2 cellular contexts compared by ENCODE assay signal in the genomic region with DNA sequence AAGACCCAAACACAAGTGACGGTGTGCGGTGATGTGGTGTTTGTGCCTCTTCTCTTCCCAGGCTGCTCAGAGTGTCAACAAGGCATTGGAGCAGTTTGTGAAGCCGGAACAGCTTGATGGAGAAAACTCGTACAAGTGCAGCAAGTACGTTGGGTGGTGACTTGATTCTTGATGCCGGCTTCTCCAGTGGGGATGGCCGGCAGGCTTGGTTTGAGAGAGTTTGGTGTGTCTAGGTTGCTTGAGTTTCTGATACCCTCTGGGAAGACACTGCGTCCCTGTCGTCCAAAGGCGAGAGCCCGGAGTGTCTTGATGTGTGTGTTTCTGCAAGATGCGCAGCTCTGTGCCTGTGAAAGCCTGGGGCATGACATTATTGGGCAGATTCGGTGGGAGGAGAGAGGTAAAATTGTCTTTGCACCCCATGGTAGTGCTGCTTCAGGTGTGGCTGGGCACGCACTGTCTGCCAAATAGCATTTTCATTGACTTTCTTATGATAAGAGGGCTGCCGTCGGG.
TF ChIP-seq lines count a peak whose summit lies in the region.

No MANE protein-coding gene starts in this region.

TF ChIP-seq in GM23338, 12 proteins besides CTCF, POLR2A, EP300 and RAD21 (continued from another document):
- TF ChIP-seq ZNF462 (CRISPR knock-in tag; IDR thresholded peaks at IDR 0.05) (no peak), CREB1 (CRISPR knock-in tag; IDR thresholded peaks at IDR 0.05; ENCODE audit: low read depth) (no peak), POLR2AphosphoS5 (IDR thresholded peaks at IDR 0.05; ENCODE audit: low read depth) (no peak), REST (IDR thresholded peaks at IDR 0.05; ENCODE audit: unreplicated experiment) (no peak), EZH2 (IDR thresholded peaks at IDR 0.05; ENCODE audit: low read depth, unreplicated experiment) (no peak), JUNB (IDR thresholded peaks at IDR 0.05; ENCODE audit: unreplicated experiment) (no peak)

TF ChIP-seq in GM12878, 131 proteins besides CTCF, POLR2A, EP300 and RAD21 (continued from another document):
- TF ChIP-seq, protein P1, sequence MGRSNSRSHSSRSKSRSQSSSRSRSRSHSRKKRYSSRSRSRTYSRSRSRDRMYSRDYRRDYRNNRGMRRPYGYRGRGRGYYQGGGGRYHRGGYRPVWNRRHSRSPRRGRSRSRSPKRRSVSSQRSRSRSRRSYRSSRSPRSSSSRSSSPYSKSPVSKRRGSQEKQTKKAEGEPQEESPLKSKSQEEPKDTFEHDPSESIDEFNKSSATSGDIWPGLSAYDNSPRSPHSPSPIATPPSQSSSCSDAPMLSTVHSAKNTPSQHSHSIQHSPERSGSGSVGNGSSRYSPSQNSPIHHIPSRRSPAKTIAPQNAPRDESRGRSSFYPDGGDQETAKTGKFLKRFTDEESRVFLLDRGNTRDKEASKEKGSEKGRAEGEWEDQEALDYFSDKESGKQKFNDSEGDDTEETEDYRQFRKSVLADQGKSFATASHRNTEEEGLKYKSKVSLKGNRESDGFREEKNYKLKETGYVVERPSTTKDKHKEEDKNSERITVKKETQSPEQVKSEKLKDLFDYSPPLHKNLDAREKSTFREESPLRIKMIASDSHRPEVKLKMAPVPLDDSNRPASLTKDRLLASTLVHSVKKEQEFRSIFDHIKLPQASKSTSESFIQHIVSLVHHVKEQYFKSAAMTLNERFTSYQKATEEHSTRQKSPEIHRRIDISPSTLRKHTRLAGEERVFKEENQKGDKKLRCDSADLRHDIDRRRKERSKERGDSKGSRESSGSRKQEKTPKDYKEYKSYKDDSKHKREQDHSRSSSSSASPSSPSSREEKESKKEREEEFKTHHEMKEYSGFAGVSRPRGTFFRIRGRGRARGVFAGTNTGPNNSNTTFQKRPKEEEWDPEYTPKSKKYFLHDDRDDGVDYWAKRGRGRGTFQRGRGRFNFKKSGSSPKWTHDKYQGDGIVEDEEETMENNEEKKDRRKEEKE (IDR thresholded peaks at IDR 0.05) = no peak
- TF ChIP-seq, protein P2, sequence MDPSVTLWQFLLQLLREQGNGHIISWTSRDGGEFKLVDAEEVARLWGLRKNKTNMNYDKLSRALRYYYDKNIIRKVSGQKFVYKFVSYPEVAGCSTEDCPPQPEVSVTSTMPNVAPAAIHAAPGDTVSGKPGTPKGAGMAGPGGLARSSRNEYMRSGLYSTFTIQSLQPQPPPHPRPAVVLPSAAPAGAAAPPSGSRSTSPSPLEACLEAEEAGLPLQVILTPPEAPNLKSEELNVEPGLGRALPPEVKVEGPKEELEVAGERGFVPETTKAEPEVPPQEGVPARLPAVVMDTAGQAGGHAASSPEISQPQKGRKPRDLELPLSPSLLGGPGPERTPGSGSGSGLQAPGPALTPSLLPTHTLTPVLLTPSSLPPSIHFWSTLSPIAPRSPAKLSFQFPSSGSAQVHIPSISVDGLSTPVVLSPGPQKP (IDR thresholded peaks at IDR 0.05; ENCODE audit: low read depth, low read length) = no peak
- TF ChIP-seq HDAC6 (IDR thresholded peaks at IDR 0.05; ENCODE audit: unreplicated experiment) (no peak), TARDBP (IDR thresholded peaks at IDR 0.05; ENCODE audit: borderline replicate concordance) (no peak), FOXK2 (IDR thresholded peaks at IDR 0.05) (no peak), ZNF24 (IDR thresholded peaks at IDR 0.05) (no peak), NR2F1 (conservative IDR thresholded peaks at IDR 0.05) (no peak), CBX3 (IDR thresholded peaks at IDR 0.05; ENCODE audit: borderline replicate concordance, low read depth) (no peak)
- TF ChIP-seq, protein P3, sequence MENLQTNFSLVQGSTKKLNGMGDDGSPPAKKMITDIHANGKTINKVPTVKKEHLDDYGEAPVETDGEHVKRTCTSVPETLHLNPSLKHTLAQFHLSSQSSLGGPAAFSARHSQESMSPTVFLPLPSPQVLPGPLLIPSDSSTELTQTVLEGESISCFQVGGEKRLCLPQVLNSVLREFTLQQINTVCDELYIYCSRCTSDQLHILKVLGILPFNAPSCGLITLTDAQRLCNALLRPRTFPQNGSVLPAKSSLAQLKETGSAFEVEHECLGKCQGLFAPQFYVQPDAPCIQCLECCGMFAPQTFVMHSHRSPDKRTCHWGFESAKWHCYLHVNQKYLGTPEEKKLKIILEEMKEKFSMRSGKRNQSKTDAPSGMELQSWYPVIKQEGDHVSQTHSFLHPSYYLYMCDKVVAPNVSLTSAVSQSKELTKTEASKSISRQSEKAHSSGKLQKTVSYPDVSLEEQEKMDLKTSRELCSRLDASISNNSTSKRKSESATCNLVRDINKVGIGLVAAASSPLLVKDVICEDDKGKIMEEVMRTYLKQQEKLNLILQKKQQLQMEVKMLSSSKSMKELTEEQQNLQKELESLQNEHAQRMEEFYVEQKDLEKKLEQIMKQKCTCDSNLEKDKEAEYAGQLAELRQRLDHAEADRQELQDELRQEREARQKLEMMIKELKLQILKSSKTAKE (IDR thresholded peaks at IDR 0.05; ENCODE audit: low read depth, poor library complexity, severe bottlenecking) = no peak
- TF ChIP-seq, protein P4, sequence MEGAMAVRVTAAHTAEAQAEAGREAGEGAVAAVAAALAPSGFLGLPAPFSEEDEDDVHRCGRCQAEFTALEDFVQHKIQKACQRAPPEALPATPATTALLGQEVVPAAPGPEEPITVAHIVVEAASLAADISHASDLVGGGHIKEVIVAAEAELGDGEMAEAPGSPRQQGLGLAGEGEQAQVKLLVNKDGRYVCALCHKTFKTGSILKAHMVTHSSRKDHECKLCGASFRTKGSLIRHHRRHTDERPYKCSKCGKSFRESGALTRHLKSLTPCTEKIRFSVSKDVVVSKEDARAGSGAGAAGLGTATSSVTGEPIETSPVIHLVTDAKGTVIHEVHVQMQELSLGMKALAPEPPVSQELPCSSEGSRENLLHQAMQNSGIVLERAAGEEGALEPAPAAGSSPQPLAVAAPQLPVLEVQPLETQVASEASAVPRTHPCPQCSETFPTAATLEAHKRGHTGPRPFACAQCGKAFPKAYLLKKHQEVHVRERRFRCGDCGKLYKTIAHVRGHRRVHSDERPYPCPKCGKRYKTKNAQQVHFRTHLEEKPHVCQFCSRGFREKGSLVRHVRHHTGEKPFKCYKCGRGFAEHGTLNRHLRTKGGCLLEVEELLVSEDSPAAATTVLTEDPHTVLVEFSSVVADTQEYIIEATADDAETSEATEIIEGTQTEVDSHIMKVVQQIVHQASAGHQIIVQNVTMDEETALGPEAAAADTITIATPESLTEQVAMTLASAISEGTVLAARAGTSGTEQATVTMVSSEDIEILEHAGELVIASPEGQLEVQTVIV (IDR thresholded peaks at IDR 0.05; ENCODE audit: borderline replicate concordance, partially characterized antibody) = no peak
